7 cellular contexts compared by ENCODE assay signal in the genomic region with DNA sequence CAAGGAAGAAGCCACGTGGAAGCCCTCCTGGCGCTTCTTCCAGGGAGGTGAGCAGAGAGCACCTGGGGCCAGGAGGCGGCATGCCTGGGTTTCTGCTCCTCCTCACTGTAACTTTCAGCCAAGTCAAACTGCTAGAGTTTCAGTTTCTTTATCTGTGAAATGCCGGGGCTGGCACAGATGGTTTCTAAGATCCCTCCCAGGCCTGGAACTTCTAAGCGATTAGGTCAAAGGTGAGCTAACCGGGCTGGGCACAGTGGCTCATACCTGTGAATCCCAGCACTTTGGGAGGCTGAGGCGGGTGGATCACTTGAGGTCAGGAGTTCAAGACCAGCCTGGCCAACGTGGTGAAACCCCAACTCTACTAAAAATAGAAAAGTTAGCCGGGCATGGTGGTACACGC. TPM values are rescaled to one million over a fixed set of nuclear protein-coding genes. Genes with fewer than 3 reads are reported as not detected.
A peak's percentile ranks its signal among the peaks of the same experiment; 100 is the strongest.
DNase-seq lines count a peak whose midpoint lies in the region; ATAC-seq and TF ChIP-seq lines count a peak whose summit lies in the region.
"Not testable (repeated sequence)": the region's sequence is repeated elsewhere in the genome, so short reads cannot be mapped to it uniquely, and the experiment has no call there.

No MANE protein-coding gene starts in this region.

- not testable (repeated sequence) for H3K36me3 ChIP-seq in parathyroid adenoma (ENCODE audit: control insufficient read depth, insufficient read depth, low read length)

- peak overlapping the region; percentile 36 for H3K27ac ChIP-seq in parathyroid adenoma

- not testable (repeated sequence) for H3K36me3 Mint-ChIP-seq in activated naive CD4-positive, alpha-beta T cell treated with anti-CD3 and anti-CD28 coated beads for 36 hours (ENCODE audit: low read depth)

- H2AFZ ChIP-seq in parathyroid adenoma, result not testable (repeated sequence)

- H3K4me3 Mint-ChIP-seq in activated naive CD4-positive, alpha-beta T cell treated with anti-CD3 and anti-CD28 coated beads for 36 hours, result peak overlapping the region; percentile 67

- peak; percentile 70 for ATAC-seq in GM18498 (IDR thresholded peaks at IDR 0.05; ENCODE audit: unreplicated experiment)
- peak; percentile 51 for ATAC-seq in GM21576 (IDR thresholded peaks at IDR 0.05; ENCODE audit: unreplicated experiment)
- peak; percentile 48 for ATAC-seq in HG03571 (IDR thresholded peaks at IDR 0.05; ENCODE audit: unreplicated experiment)
- peak; percentile 65 to 66 for ATAC-seq in activated CD4-positive, CD25-positive, alpha-beta regulatory T cell treated with anti-CD3 and anti-CD28 coated beads, Interleukin-2, amount 50 U/mL, for 24 hours

- H3K79me2 ChIP-seq in parathyroid adenoma, result not testable (repeated sequence)

- not testable (repeated sequence) for H3K27me3 ChIP-seq in parathyroid adenoma (ENCODE audit: control insufficient read depth, insufficient read depth, low read length)

- peaks cover 52% of the 10 kb centered on the region for H3K4me1 Mint-ChIP-seq in activated naive CD4-positive, alpha-beta T cell treated with anti-CD3 and anti-CD28 coated beads for 36 hours (ENCODE audit: low read depth)

- not testable (repeated sequence) for H3K4me2 ChIP-seq in parathyroid adenoma (ENCODE audit: low read length)

- not testable (repeated sequence) for H3K4me3 ChIP-seq in parathyroid adenoma (ENCODE audit: low read depth, low read length)

- not testable (repeated sequence) for H3K9me3 Mint-ChIP-seq in activated naive CD4-positive, alpha-beta T cell treated with anti-CD3 and anti-CD28 coated beads for 36 hours

- not testable (repeated sequence) for H3K9ac ChIP-seq in parathyroid adenoma

- TF ChIP-seq CTCF in parathyroid adenoma (IDR thresholded peaks at IDR 0.05), result not testable (repeated sequence)

- H3K4me1 ChIP-seq in parathyroid adenoma, result not testable (repeated sequence)

- H3K9me3 ChIP-seq in parathyroid adenoma (ENCODE audit: control insufficient read depth, low read length), result not testable (repeated sequence)

- H3K27me3 Mint-ChIP-seq in activated naive CD4-positive, alpha-beta T cell treated with anti-CD3 and anti-CD28 coated beads for 36 hours (ENCODE audit: low read depth), result not testable (repeated sequence)

- peak; percentile 60 for DNase-seq in activated naive CD4-positive, alpha-beta T cell treated with anti-CD3 and anti-CD28 coated beads for 36 hours
- DNase-seq in erythroblast (lab: John Stamatoyannopoulos, UW), result peak; percentile 48 to 56

- CTCF ChIA-PET in activated naive CD4-positive, alpha-beta T cell treated with anti-CD3 and anti-CD28 coated beads for 36 hours (lab: Charles Lee), result interaction anchor here (1.4 to 1.7 kb wide), 2 partner anchors 9 to 14 kb away, joined by 3 to 6 read pairs; a partner anchor contains a TSS

- intact Hi-C loops in activated naive CD4-positive, alpha-beta T cell treated with anti-CD3 and anti-CD28 coated beads for 36 hours (cut with micrococcal nuclease), result loop anchor here (5.0 kb wide), 1 partner anchor 37 kb away; a partner anchor contains a TSS

- not testable (repeated sequence) for TF ChIP-seq POLR2A in erythroblast (IDR thresholded peaks at IDR 0.05; ENCODE audit: low read length)

- peak overlapping the region; percentile 95 for H3K27ac Mint-ChIP-seq in activated naive CD4-positive, alpha-beta T cell treated with anti-CD3 and anti-CD28 coated beads for 36 hours

RNA-seq across cellular contexts. Expression of a gene that starts 7.8 kb away (rescaled TPM):
- total RNA-seq in activated naive CD4-positive, alpha-beta T cell treated with anti-CD3 and anti-CD28 coated beads for 36 hours, result 1 to 10 TPM; 6.2 to 6.7 TPM

RNA-seq across cellular contexts. Expression of a gene that starts 8.8 kb away (rescaled TPM):
- 10 to 100 TPM; 85.0 to 86.1 TPM for total RNA-seq in activated naive CD4-positive, alpha-beta T cell treated with anti-CD3 and anti-CD28 coated beads for 36 hours

RNA-seq across cellular contexts. Expression of a gene that starts 36.0 kb away (rescaled TPM):
- 10 to 100 TPM; 11.3 to 13.1 TPM for total RNA-seq in activated naive CD4-positive, alpha-beta T cell treated with anti-CD3 and anti-CD28 coated beads for 36 hours

RNA-seq across cellular contexts. Expression of a gene that starts 39.3 kb away (rescaled TPM):
- 10 to 100 TPM; 77.2 to 82.6 TPM for total RNA-seq in activated naive CD4-positive, alpha-beta T cell treated with anti-CD3 and anti-CD28 coated beads for 36 hours

RNA-seq across cellular contexts. Expression of a gene that starts 45.6 kb away (rescaled TPM):
- 100 to 1,000 TPM; 120 to 121 TPM for total RNA-seq in activated naive CD4-positive, alpha-beta T cell treated with anti-CD3 and anti-CD28 coated beads for 36 hours
